In genomic region chr10:103850572-103850895, GRCh38 we compare ENCODE assay signal across 14 cellular contexts. TPM values are rescaled to one million over a fixed set of nuclear protein-coding genes. Genes with fewer than 3 reads are reported as not detected.
DNase-seq lines count a peak whose midpoint lies in the region; FAIRE-seq and TF ChIP-seq lines count a peak whose summit lies in the region.
"Had no signal": no experiment of that assay in that cellular context is flagged by ENCODE, and none has a peak within 500 bp of the region (broad histone marks: within the 10 kb centered on the region; RNA-seq: fewer than 3 reads in every experiment).

No MANE protein-coding gene starts in this region.

- TF ChIP-seq CTCF in astrocyte of the cerebellum (IDR thresholded peaks at IDR 0.05; ENCODE audit: low read depth, low read length, missing control alignments) (no peak), right atrium auricular region (IDR thresholded peaks at IDR 0.05) (no peak)

- H3K27me3 ChIP-seq in right atrium auricular region (no peaks in the 10 kb centered on the region), skeletal muscle tissue (ENCODE audit: control insufficient read depth in 3 of 3, insufficient read depth in 3 of 3, low read length in 3 of 3) (no peaks in the 10 kb centered on the region)

- in situ Hi-C loops in astrocyte of the cerebellum (cut with HindIII; ENCODE audit: low sequenced_read_pairs): loop anchor here (10.0 to 25.0 kb wide), 2 partner anchors 136 to 238 kb away; no protein-coding TSS in a partner anchor

- peak overlapping the region; percentile 9 for H3K4me3 ChIP-seq in astrocyte of the cerebellum (ENCODE audit: low read depth, low read length)
- peak overlapping the region in 1 of 2 donors; percentile 15 for H3K4me3 ChIP-seq in right atrium auricular region
- peak overlapping the region; percentile 33 to 54 (median 40) for H3K4me3 ChIP-seq in skeletal muscle tissue (ENCODE audit: low read length in 3 of 3)

- FAIRE-seq in urothelium cell line (lab: Jason Lieb, UNC) (no peak), HTR-8/SVneo (lab: Jason Lieb, UNC) (no peak)
- FAIRE-seq: bronchial epithelial cell had no signal

- H3K27ac ChIP-seq in right atrium auricular region: peak overlapping the region; percentile 58 to 70
- peak overlapping the region; percentile 71 for H3K27ac ChIP-seq in skeletal muscle tissue (ENCODE audit: low read depth, low read length)

- H3K9me3 ChIP-seq in right atrium auricular region (no peaks in the 10 kb centered on the region), skeletal muscle tissue (ENCODE audit: control insufficient read depth in 3 of 3, low read length in 3 of 3) (no peaks in the 10 kb centered on the region)

- peak overlapping the region in 2 of 3 donors; percentile 26 to 64 for H3K9ac ChIP-seq in skeletal muscle tissue (ENCODE audit: low read depth in 1 of 3, low read length in 3 of 3)

- H3K4me1 ChIP-seq in right atrium auricular region (peaks cover 0 to 71% of the 10 kb centered on the region in 2 donors), skeletal muscle tissue (ENCODE audit: control insufficient read depth in 3 of 3, insufficient read depth in 3 of 3, low read length in 3 of 3) (peaks cover 73 to 83% (median 82%) of the 10 kb centered on the region in 3 donors)

- DNase-seq in CD1c-positive myeloid dendritic cell (ENCODE audit: extremely low spot score): peak; percentile 48
- DNase-seq in astrocyte of the cerebellum (ENCODE audit: low read depth): no peak
- no peak for DNase-seq in right atrium auricular region (ENCODE audit: low spot score)
- no peak for DNase-seq in urothelium cell line (ENCODE audit: low spot score)
- no peak for DNase-seq in HTR-8/SVneo (ENCODE audit: insufficient read length, low spot score)
- no peak for DNase-seq in NCI-H2081 treated with DMSO at 0.1 percent for 48 hours (lab: John Stamatoyannopoulos, UW)
- DNase-seq in LoVo (ENCODE audit: low spot score): no peak
- DNase-seq: activated T-cell treated with anti-CD3 and anti-CD28 coated beads, Interleukin-2, amount 50 U/mL, for 72 hours; GDM1; MM.1S; NCI-H510A treated with DMSO at 0.1 percent for 48 hours; SIG-M5 had no signal

- no peaks in the 10 kb centered on the region for H3K36me3 ChIP-seq in right atrium auricular region
- no peaks in the 10 kb centered on the region for H3K36me3 ChIP-seq in skeletal muscle tissue (ENCODE audit: control insufficient read depth in 3 of 3, insufficient read depth in 3 of 3, low read length in 3 of 3)

RNA-seq across cellular contexts. Expression of gene SH3PXD2A, which starts 4.8 kb away (rescaled TPM):
- total RNA-seq in right atrium auricular region (10 to 100 TPM; 14.6 to 18.2 TPM), skeletal muscle tissue (30.3 TPM)
